In genomic region chr6:96184798-96185197, GRCh38 we compare ENCODE assay signal across 1 cellular context.
TF ChIP-seq lines count a peak whose summit lies in the region.

No MANE protein-coding gene starts in this region.

TF ChIP-seq in H1, 55 proteins besides CTCF, POLR2A, EP300 and RAD21 (continued from another document):
- TF ChIP-seq CHD7 (IDR thresholded peaks at IDR 0.05; ENCODE audit: insufficient replicate concordance, low read length): peak; percentile 79
- TF ChIP-seq SP1 (IDR thresholded peaks at IDR 0.05; ENCODE audit: low read depth, low read length): 0 out of 2 replicates have a peak, but pooled peaks have one; percentile 27
